14 cellular contexts compared by ENCODE assay signal in genomic region chr3:178076718-178077117, GRCh38.
DNase-seq lines count a peak whose midpoint lies in the region; ATAC-seq and TF ChIP-seq lines count a peak whose summit lies in the region.
"Had no signal": no experiment of that assay in that cellular context is flagged by ENCODE, and none has a peak within 500 bp of the region (broad histone marks: within the 10 kb centered on the region; RNA-seq: fewer than 3 reads in every experiment).

No MANE protein-coding gene starts in this region.

- no peaks in the 10 kb centered on the region for H3K36me3 Mint-ChIP-seq in central memory CD8-positive, alpha-beta T cell (ENCODE audit: insufficient read depth)

- no peak overlapping the region; the same call in 1 of the 2 replicates for H3K9ac ChIP-seq in MM.1S (ENCODE audit: low read length)

- no peaks in the 10 kb centered on the region for H3K9me2 ChIP-seq in MM.1S (replicated peaks; ENCODE audit: insufficient read depth, low read length)

- no peak for TF ChIP-seq CTCF in MM.1S (IDR thresholded peaks at IDR 0.05; ENCODE audit: low read length)
- TF ChIP-seq CTCF in sigmoid colon (IDR thresholded peaks at IDR 0.05), result no peak
- no peak for TF ChIP-seq CTCF in vagina (IDR thresholded peaks at IDR 0.05)

- no peaks in the 10 kb centered on the region for H4K20me1 ChIP-seq in MM.1S (ENCODE audit: insufficient read depth, low read length)

- no peak for TF ChIP-seq EP300 in sigmoid colon (IDR thresholded peaks at IDR 0.05)

- peak; percentile 77 for ATAC-seq in GM21576 (IDR thresholded peaks at IDR 0.05; ENCODE audit: unreplicated experiment)
- peak; percentile 19 for ATAC-seq in central memory CD8-positive, alpha-beta T cell (replicated peaks; ENCODE audit: extremely low read depth, poor library complexity, severe bottlenecking)
- ATAC-seq: GM12878, left cardiac atrium had no signal

- intact Hi-C loops in sigmoid colon (cut with DNase I) (no loop called here), vagina (cut with DNase I) (no loop called here)

- peaks cover 6% of the 10 kb centered on the region; the same call in 1 of the 2 replicates for H3F3A ChIP-seq in MM.1S (ENCODE audit: insufficient read depth, low read length)

- H3K27me3 Mint-ChIP-seq in central memory CD8-positive, alpha-beta T cell, result no peaks in the 10 kb centered on the region

- DNase-seq in MM.1S (peak; percentile 60), sigmoid colon (no peak), vagina (ENCODE audit: extremely low spot score in 2 of 2) (no peak)
- DNase-seq in central memory CD8-positive, alpha-beta T cell (ENCODE audit: low spot score in 2 of 2), result no peak
- no peak for DNase-seq in stimulated activated CD4-positive, alpha-beta T cell treated with anti-CD3 and anti-CD28 coated beads, Interleukin-12 subunit alpha, Interleukin-12 subunit beta, amount 100 ng/mL, for 4 hours
- no peak for DNase-seq in activated CD4-positive, CD25-positive, alpha-beta regulatory T cell treated with anti-CD3 and anti-CD28 coated beads, Interleukin-2, amount 50 U/mL, for 72 hours
- DNase-seq: activated effector memory CD4-positive, alpha-beta T cell treated with anti-CD3 and anti-CD28 coated beads, Interleukin-2, amount 50 U/mL, for 16 hours; gastrocnemius medialis; left cardiac atrium; NCI-H187 treated with DMSO at 0.1 percent for 48 hours; posterior cingulate gyrus; transverse colon had no signal

- H3K4me2 ChIP-seq in MM.1S (ENCODE audit: low read depth, low read length), result peak overlapping the region; percentile 58

- H3K79me2 ChIP-seq in MM.1S (ENCODE audit: low read length), result no peaks in the 10 kb centered on the region

- TF ChIP-seq POLR2A in sigmoid colon (IDR thresholded peaks at IDR 0.05) (no peak), vagina (IDR thresholded peaks at IDR 0.05) (no peak)

- H3K36me3 ChIP-seq in MM.1S (replicated peaks; ENCODE audit: insufficient read depth, low read length), result no peaks in the 10 kb centered on the region
- no peaks in the 10 kb centered on the region for H3K36me3 ChIP-seq in sigmoid colon
- H3K36me3 ChIP-seq in vagina, result no peaks in the 10 kb centered on the region
- H3K36me3 ChIP-seq: gastrocnemius medialis, transverse colon had no signal

- no peak overlapping the region; the same call in 1 of the 2 replicates for H3K4me3 ChIP-seq in MM.1S (ENCODE audit: low read length)
- H3K4me3 ChIP-seq in sigmoid colon, result no peak overlapping the region
- no peak overlapping the region for H3K4me3 ChIP-seq in vagina
- H3K4me3 ChIP-seq: gastrocnemius medialis, GM12878, transverse colon had no signal

- H3K27ac ChIP-seq in MM.1S (ENCODE audit: low read length) (0 out of 2 replicates have a peak overlapping the region, but pooled peaks have one; percentile 3), sigmoid colon (peak overlapping the region; percentile 15 to 77 (median 62)), vagina (no peak overlapping the region)
- H3K27ac ChIP-seq: gastrocnemius medialis had no signal

- no peak overlapping the region for H3K4me3 Mint-ChIP-seq in central memory CD8-positive, alpha-beta T cell

- H3K27ac Mint-ChIP-seq in central memory CD8-positive, alpha-beta T cell (ENCODE audit: low read depth), result no peak overlapping the region

- WGBS in sigmoid colon, 2 donors, result 6 to 7% methylated on average over 1 of the region's 1 CpG

- peak overlapping the region; percentile 50; the same call in 1 of the 2 replicates for H2AFZ ChIP-seq in MM.1S (ENCODE audit: low read length)

- H3K27me3 ChIP-seq in MM.1S (replicated peaks; ENCODE audit: insufficient read depth, low read length) (no peaks in the 10 kb centered on the region), sigmoid colon (no peaks in the 10 kb centered on the region), vagina (no peaks in the 10 kb centered on the region)
- H3K27me3 ChIP-seq: gastrocnemius medialis, transverse colon had no signal

- H3K4me1 Mint-ChIP-seq in central memory CD8-positive, alpha-beta T cell, result no peaks in the 10 kb centered on the region

- H3K4me1 ChIP-seq in MM.1S (ENCODE audit: low read length), result peaks cover 40% of the 10 kb centered on the region
- H3K4me1 ChIP-seq in sigmoid colon, result peaks cover 0 to 64% (median 31%) of the 10 kb centered on the region in 4 donors
- peaks cover 22% of the 10 kb centered on the region for H3K4me1 ChIP-seq in vagina

- H3K9me3 Mint-ChIP-seq in central memory CD8-positive, alpha-beta T cell, result no peaks in the 10 kb centered on the region

- no peaks in the 10 kb centered on the region for H3K9me3 ChIP-seq in MM.1S (replicated peaks; ENCODE audit: insufficient read depth, low read length)
- no peaks in the 10 kb centered on the region for H3K9me3 ChIP-seq in sigmoid colon
- H3K9me3 ChIP-seq in vagina, result no peaks in the 10 kb centered on the region
- H3K9me3 ChIP-seq: gastrocnemius medialis, transverse colon had no signal
